In the genomic region with DNA sequence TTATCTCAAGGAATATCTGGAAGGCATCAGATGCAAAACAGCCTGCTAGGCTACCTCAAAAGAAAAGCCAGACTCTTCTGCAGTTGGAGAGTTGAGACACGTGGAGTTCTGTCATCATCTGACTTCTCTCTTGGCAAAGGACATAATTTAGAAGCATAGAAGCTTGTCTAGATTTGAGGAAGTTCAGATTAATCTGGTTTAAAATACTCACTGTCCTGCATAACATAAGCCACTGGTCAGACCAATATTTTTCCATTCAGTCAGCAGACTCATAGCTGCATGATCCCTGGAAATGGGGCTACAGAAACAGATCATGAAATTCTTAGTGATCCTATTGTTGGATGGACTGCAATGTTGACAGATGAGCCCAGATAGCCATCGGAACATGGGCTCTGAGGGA, we compare ENCODE assay signal across 21 cellular contexts.
"Had no signal": no experiment of that assay in that cellular context is flagged by ENCODE, and none has a peak within 500 bp of the region (broad histone marks: within the 10 kb centered on the region; RNA-seq: fewer than 3 reads in every experiment).

No MANE protein-coding gene starts in this region.

- H3K27me3 ChIP-seq: dorsolateral prefrontal cortex, stomach had no signal

- H3K4me1 ChIP-seq: foreskin keratinocyte, prostate gland had no signal

- H3K9me3 Mint-ChIP-seq: activated naive CD8-positive, alpha-beta T cell treated with anti-CD3 and anti-CD28 coated beads for 36 hours; endodermal cell had no signal

- H3K9me3 ChIP-seq: prostate gland, stomach had no signal

- H3K4me3 Mint-ChIP-seq: activated CD4-positive, alpha-beta T cell treated with anti-CD3 and anti-CD28 coated beads for 36 hours; activated naive CD8-positive, alpha-beta T cell treated with anti-CD3 and anti-CD28 coated beads for 36 hours; endodermal cell; memory B cell; neural crest cell; WTC11 had no signal

- H3K36me3 Mint-ChIP-seq: activated naive CD8-positive, alpha-beta T cell treated with anti-CD3 and anti-CD28 coated beads for 36 hours; memory B cell; WTC11 had no signal

- ATAC-seq: activated CD4-positive, alpha-beta T cell treated with anti-CD3 and anti-CD28 coated beads for 36 hours; foreskin keratinocyte; left lobe of liver; right cardiac atrium; WTC11 had no signal

- H3K36me3 ChIP-seq: prostate gland, stomach had no signal

- H3K27me3 Mint-ChIP-seq: activated CD4-positive, alpha-beta T cell treated with anti-CD3 and anti-CD28 coated beads for 36 hours had no signal

- H3K4me1 Mint-ChIP-seq: activated CD4-positive, alpha-beta T cell treated with anti-CD3 and anti-CD28 coated beads for 36 hours; activated naive CD8-positive, alpha-beta T cell treated with anti-CD3 and anti-CD28 coated beads for 36 hours; endodermal cell; memory B cell; neural crest cell; WTC11 had no signal

- H3K27ac ChIP-seq: dorsolateral prefrontal cortex, epithelial cell of prostate, foreskin keratinocyte, prostate gland, stomach had no signal

- H3K4me3 ChIP-seq: dorsolateral prefrontal cortex, prostate gland, stomach had no signal

- H3K27ac Mint-ChIP-seq: activated CD4-positive, alpha-beta T cell treated with anti-CD3 and anti-CD28 coated beads for 36 hours; activated naive CD8-positive, alpha-beta T cell treated with anti-CD3 and anti-CD28 coated beads for 36 hours; endodermal cell; memory B cell; WTC11 had no signal

- DNase-seq: activated CD4-positive, alpha-beta T cell treated with anti-CD3 and anti-CD28 coated beads for 36 hours; activated CD4-positive, alpha-beta T cell treated with anti-CD3 and anti-CD28 coated beads, Interleukin-2, amount 50 U/mL, for 48 hours; activated naive CD4-positive, alpha-beta T cell; activated naive CD8-positive, alpha-beta T cell treated with anti-CD3 and anti-CD28 coated beads for 36 hours; activated T-cell treated with anti-CD3 and anti-CD28 coated beads for 4 hours; amniotic stem cell; dorsolateral prefrontal cortex; endodermal cell; foreskin keratinocyte; glutamatergic neuron; right cardiac atrium; small intestine; stimulated activated CD4-positive, alpha-beta T cell treated with anti-CD3 and anti-CD28 coated beads, Interleukin-4, amount 100 ng/mL, for 1 hour; stomach; trophoblast cell had no signal
